2 cellular contexts compared by ENCODE assay signal in genomic region chr1:167148388-167148787, GRCh38.
A peak's percentile ranks its signal among the peaks of the same experiment; 100 is the strongest.
TF ChIP-seq lines count a peak whose summit lies in the region.

No MANE protein-coding gene starts in this region.

TF ChIP-seq in GM23338, 12 proteins besides CTCF, POLR2A, EP300 and RAD21:
- TF ChIP-seq ZNF462 (CRISPR knock-in tag; IDR thresholded peaks at IDR 0.05): no peak
- no peak for TF ChIP-seq REST (IDR thresholded peaks at IDR 0.05; ENCODE audit: unreplicated experiment)
- TF ChIP-seq POLR2AphosphoS5 (IDR thresholded peaks at IDR 0.05; ENCODE audit: low read depth): no peak
- no peak for TF ChIP-seq STAT1 (IDR thresholded peaks at IDR 0.05; ENCODE audit: unreplicated experiment)
- no peak for TF ChIP-seq EZH2phosphoT487 (IDR thresholded peaks at IDR 0.05; ENCODE audit: unreplicated experiment)
- no peak for TF ChIP-seq CREB1 (CRISPR knock-in tag; IDR thresholded peaks at IDR 0.05; ENCODE audit: low read depth)
- no peak for TF ChIP-seq ZNF331 (CRISPR knock-in tag; IDR thresholded peaks at IDR 0.05; ENCODE audit: low read depth)
- no peak for TF ChIP-seq ETS1 (IDR thresholded peaks at IDR 0.05)
- no peak for TF ChIP-seq NANOG (IDR thresholded peaks at IDR 0.05; ENCODE audit: borderline replicate concordance)

TF ChIP-seq in H1, 55 proteins besides CTCF, POLR2A, EP300 and RAD21:
- TF ChIP-seq RXRA (IDR thresholded peaks at IDR 0.05; ENCODE audit: insufficient read depth, low read depth, low read length): no peak
- TF ChIP-seq CHD2 (IDR thresholded peaks at IDR 0.05; ENCODE audit: low read length): no peak
- no peak for TF ChIP-seq NANOG (IDR thresholded peaks at IDR 0.05; ENCODE audit: insufficient read depth, low read depth, low read length, poor library complexity, severe bottlenecking)
- TF ChIP-seq SP1 (IDR thresholded peaks at IDR 0.05; ENCODE audit: low read depth, low read length): 0 out of 2 replicates have a peak, but pooled peaks have one; percentile 19
- TF ChIP-seq ASH2L (IDR thresholded peaks at IDR 0.05; ENCODE audit: low read length): peak; percentile 54
- no peak for TF ChIP-seq SIRT6 (IDR thresholded peaks at IDR 0.05; ENCODE audit: low read length)
